Comparison of ENCODE assay signal across 14 cellular contexts in the genomic region with DNA sequence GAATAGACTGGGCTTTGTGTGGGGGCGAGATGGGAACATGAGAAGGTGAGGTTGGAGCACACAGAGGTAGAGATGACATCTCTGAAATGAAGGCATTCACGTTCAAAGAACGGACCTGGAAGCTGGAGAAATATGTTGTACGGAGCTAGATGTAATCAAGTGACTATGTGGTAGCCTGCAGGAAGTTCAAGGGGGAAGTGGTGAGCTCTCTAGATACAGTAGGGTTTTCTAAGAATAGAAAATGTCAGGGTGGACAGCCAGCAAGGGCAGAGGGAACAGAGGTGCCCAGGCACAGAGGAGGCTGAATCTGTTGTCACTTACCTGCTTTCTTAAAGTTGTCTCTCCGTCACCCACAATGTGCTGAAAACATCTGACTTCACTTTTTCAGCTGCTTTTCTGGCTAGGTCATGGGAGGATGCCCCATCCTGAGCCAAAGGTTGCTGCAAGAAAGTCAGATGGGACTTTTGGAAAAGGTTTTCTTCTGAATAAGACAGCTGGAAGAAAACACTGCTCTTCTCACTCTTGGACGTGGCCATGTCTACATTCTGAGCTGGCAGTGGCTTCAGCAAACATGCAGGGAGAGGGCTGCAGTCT.
DNase-seq lines count a peak whose midpoint lies in the region; ATAC-seq, FAIRE-seq and TF ChIP-seq lines count a peak whose summit lies in the region.
"Had no signal": no experiment of that assay in that cellular context is flagged by ENCODE, and none has a peak within 500 bp of the region (broad histone marks: within the 10 kb centered on the region; RNA-seq: fewer than 3 reads in every experiment).

No MANE protein-coding gene starts in this region.

- H3K23ac ChIP-seq in neuronal stem cell (ENCODE audit: low read depth, low read length, poor library complexity): no peak overlapping the region

- H3K36me3 ChIP-seq in K562 (ENCODE audit: control insufficient read depth, insufficient read depth, low read length) (no peaks in the 10 kb centered on the region), neuronal stem cell (replicated peaks in 1 of 2; ENCODE audit: control insufficient read depth in 2 of 2, insufficient read depth in 2 of 2, low read length in 2 of 2) (no peaks in the 10 kb centered on the region)

- no peak overlapping the region for H2BK15ac ChIP-seq in neuronal stem cell (ENCODE audit: low read length)

- H2BK5ac ChIP-seq in neuronal stem cell (ENCODE audit: low read length): no peak overlapping the region

- POLR2A ChIA-PET in activated CD4-positive, alpha-beta T cell treated with anti-CD3 and anti-CD28 coated beads, Interleukin-2, amount 10 ng/mL, durations not matched to agents 7 days and 5 days (lab: Charles Lee): no interaction called here
- POLR2A ChIA-PET in K562 (lab: Yijun Ruan, JAX): no interaction called here

- H3K4me3 Mint-ChIP-seq in activated CD4-positive, alpha-beta T cell treated with anti-CD3 and anti-CD28 coated beads, Interleukin-2, amount 10 ng/mL, durations not matched to agents 7 days and 5 days: peak overlapping the region; percentile 16
- H3K4me3 Mint-ChIP-seq: GM23338 had no signal

- BruUV-seq in K562 (replicated peaks; lab: Mats Ljungman, UMichigan): no TSS peak

- TF ChIP-seq CTCF in K562 (IDR thresholded peaks at IDR 0.05 in 2 of 3, conservative IDR thresholded peaks at IDR 0.05 in 1 of 3; ENCODE audit: insufficient read depth in 2 of 3, low read depth in 1 of 3, low read length in 3 of 3): no peak
- TF ChIP-seq CTCF in GM20000 (IDR thresholded peaks at IDR 0.05; ENCODE audit: extremely low read depth, missing control alignments): no peak

- no peak overlapping the region for H3K4me2 ChIP-seq in K562 (ENCODE audit: insufficient read depth, low read length)
- H3K4me2 ChIP-seq in neuronal stem cell (ENCODE audit: insufficient read depth, low read length, poor library complexity, severe bottlenecking): no peak overlapping the region
- H3K4me2 ChIP-seq: A549, GM23338 had no signal

- WGBS in K562 (ENCODE audit: insufficient coverage, low coverage, missing lambda C conversion rate): 2% methylated on average over 6 of the region's 6 CpGs
- no CpG with 5 or more reads among the region's 6 CpGs for WGBS in neuronal stem cell (ENCODE audit: extremely low coverage in 2 of 2, insufficient read length in 2 of 2, insufficient replicate concordance in 1 of 2), 2 donors

- H3K4me1 Mint-ChIP-seq in activated CD4-positive, alpha-beta T cell treated with anti-CD3 and anti-CD28 coated beads, Interleukin-2, amount 10 ng/mL, durations not matched to agents 7 days and 5 days: peaks cover 20% of the 10 kb centered on the region

- ATAC-seq in K562: no peak
- ATAC-seq: A549, GM23338 had no signal

- peak overlapping the region; percentile 17 for H2AK5ac ChIP-seq in neuronal stem cell (ENCODE audit: low read depth, low read length)

- no peak overlapping the region for H4K8ac ChIP-seq in neuronal stem cell (ENCODE audit: low read depth, low read length)

- H3K9me3 ChIP-seq in K562 (replicated peaks; ENCODE audit: control insufficient read depth, insufficient read depth, low read depth, low read length) (no peaks in the 10 kb centered on the region), neuronal stem cell (replicated peaks in 1 of 2; ENCODE audit: control insufficient read depth in 2 of 2, insufficient read depth in 1 of 2, low read depth in 1 of 2, low read length in 2 of 2) (no peaks in the 10 kb centered on the region)
- H3K9me3 ChIP-seq: A549 had no signal

- H3K4ac ChIP-seq in neuronal stem cell (ENCODE audit: low read length): no peak overlapping the region

- CTCF ChIA-PET in activated CD4-positive, alpha-beta T cell treated with anti-CD3 and anti-CD28 coated beads, Interleukin-2, amount 10 ng/mL, durations not matched to agents 7 days and 5 days (lab: Charles Lee): no interaction called here
- CTCF ChIA-PET in K562 (lab: Yijun Ruan, JAX; ENCODE audit: low intra/inter-chr PET ratio): no interaction called here

- no peaks in the 10 kb centered on the region for H3K36me3 Mint-ChIP-seq in activated CD4-positive, alpha-beta T cell treated with anti-CD3 and anti-CD28 coated beads, Interleukin-2, amount 10 ng/mL, durations not matched to agents 7 days and 5 days (ENCODE audit: low read depth)

- no peak overlapping the region for H3K14ac ChIP-seq in neuronal stem cell (ENCODE audit: low read length)

- H4K91ac ChIP-seq in neuronal stem cell (ENCODE audit: low read depth, low read length, poor library complexity): no peak overlapping the region

- no peak overlapping the region for H2BK12ac ChIP-seq in neuronal stem cell (ENCODE audit: low read length)

- in situ Hi-C loops in K562 (cut with MboI): no loop called here

- intact Hi-C loops in K562 (cut with micrococcal nuclease): no loop called here

- H2BK120ac ChIP-seq in neuronal stem cell (ENCODE audit: low read depth, low read length): no peak overlapping the region

- H3K4me3 ChIP-seq in K562 (no peak overlapping the region), neuronal stem cell (ENCODE audit: low read length in 2 of 2) (no peak overlapping the region)
- H3K4me3 ChIP-seq: A549, GM23338 had no signal

- no peak for TF ChIP-seq RAD21 in K562 (CRISPR knock-in tag; conservative IDR thresholded peaks at IDR 0.05 in 1 of 2, IDR thresholded peaks at IDR 0.05 in 1 of 2)

- H3K27ac Mint-ChIP-seq in activated CD4-positive, alpha-beta T cell treated with anti-CD3 and anti-CD28 coated beads, Interleukin-2, amount 10 ng/mL, durations not matched to agents 7 days and 5 days: peak overlapping the region; percentile 16
- H3K27ac Mint-ChIP-seq: GM23338 had no signal

- H3K18ac ChIP-seq in neuronal stem cell (ENCODE audit: low read length): no peak overlapping the region

- TF ChIP-seq EP300 in K562 (IDR thresholded peaks at IDR 0.05; ENCODE audit: low read length): no peak

- H4K20me1 ChIP-seq in K562 (replicated peaks; ENCODE audit: control insufficient read depth, insufficient read depth, low read length): no peaks in the 10 kb centered on the region

- peaks cover 0 to 45% of the 10 kb centered on the region in 2 experiments; a peak in 4 of 5 replicates for H3K27me3 ChIP-seq in K562 (ENCODE audit: control insufficient read depth in 2 of 2, insufficient read depth in 2 of 2, low read length in 2 of 2)
- H3K27me3 ChIP-seq in neuronal stem cell (ENCODE audit: control insufficient read depth in 3 of 3, insufficient read depth in 3 of 3, low read depth in 1 of 3, low read length in 3 of 3): no peaks in the 10 kb centered on the region

- no peaks in the 10 kb centered on the region for H3K9me1 ChIP-seq in K562 (ENCODE audit: control insufficient read depth, insufficient read depth, low read length)

- peaks cover 31% of the 10 kb centered on the region for H3K27me3 Mint-ChIP-seq in activated CD4-positive, alpha-beta T cell treated with anti-CD3 and anti-CD28 coated beads, Interleukin-2, amount 10 ng/mL, durations not matched to agents 7 days and 5 days

- H3K4me1 ChIP-seq in K562 (replicated peaks in 1 of 2; ENCODE audit: control insufficient read depth in 2 of 2, insufficient read depth in 2 of 2, low read length in 2 of 2) (no peaks in the 10 kb centered on the region), neuronal stem cell (ENCODE audit: control insufficient read depth in 2 of 2, insufficient read depth in 1 of 2, low read depth in 1 of 2, low read length in 2 of 2) (peaks cover 0 to 4% of the 10 kb centered on the region in 2 donors)
- H3K4me1 ChIP-seq: A549 had no signal

- H3K79me1 ChIP-seq in neuronal stem cell (ENCODE audit: low read depth, low read length): no peaks in the 10 kb centered on the region

- DNase-seq in activated CD4-positive, alpha-beta T cell treated with anti-CD3 and anti-CD28 coated beads, Interleukin-2, amount 10 ng/mL, durations not matched to agents 7 days and 5 days: peak; percentile 23
- DNase-seq in activated CD4-positive, alpha-beta T cell treated with anti-CD3 and anti-CD28 coated beads for 4 hours: no peak
- DNase-seq in MV-4-11 (lab: John Stamatoyannopoulos, UW) (peak; percentile 84), K562 (ENCODE audit: extremely low read depth in 1 of 4, low spot score in 3 of 4) (no peak), neuronal stem cell (ENCODE audit: low spot score) (no peak), iPS-NIHi7 (ENCODE audit: extremely low spot score) (no peak), kidney glomerular epithelial cell (lab: John Stamatoyannopoulos, UW) (no peak), GM20000 (ENCODE audit: low spot score) (no peak)
- DNase-seq: activated CD4-positive, CD25-positive, alpha-beta regulatory T cell treated with anti-CD3 and anti-CD28 coated beads, Interleukin-2, amount 50 U/mL, for 72 hours; activated gamma-delta T cell; NCI-H1092; SHP77 treated with DMSO at 0.1 percent for 48 hours had no signal

- H3K9ac ChIP-seq in K562 (ENCODE audit: insufficient read depth in 1 of 2, low read depth in 2 of 2, low read length in 2 of 2): no peak overlapping the region
- H3K9ac ChIP-seq in neuronal stem cell (ENCODE audit: low read depth, low read length, poor library complexity): no peak overlapping the region

- no peak for FAIRE-seq in K562 (lab: Jason Lieb, UNC)
- FAIRE-seq: A549 had no signal

- H3K27ac ChIP-seq in K562 (ENCODE audit: extremely low read depth, low read depth, low read length) (no peak overlapping the region), neuronal stem cell (replicated peaks; ENCODE audit: low read length) (no peak overlapping the region)
- H3K27ac ChIP-seq: A549 had no signal

- no peaks in the 10 kb centered on the region for H3K9me3 Mint-ChIP-seq in activated CD4-positive, alpha-beta T cell treated with anti-CD3 and anti-CD28 coated beads, Interleukin-2, amount 10 ng/mL, durations not matched to agents 7 days and 5 days
- H3K9me3 Mint-ChIP-seq: GM23338 had no signal

- no peaks in the 10 kb centered on the region for H3K79me2 ChIP-seq in K562 (ENCODE audit: control insufficient read depth, insufficient read depth, low read length)

- H2AFZ ChIP-seq in K562 (ENCODE audit: low read depth, low read length) (no peak overlapping the region), neuronal stem cell (ENCODE audit: low read length) (no peak overlapping the region)
- H2AFZ ChIP-seq: GM23338 had no signal

- TF ChIP-seq POLR2A in K562 (conservative IDR thresholded peaks at IDR 0.05): no peak

TF ChIP-seq in K562, 482 proteins besides CTCF, POLR2A, EP300 and RAD21:
- TF ChIP-seq BCL6 (CRISPR knock-in tag; IDR thresholded peaks at IDR 0.05): peak; percentile 8; the same call in 1 of the 2 replicates
- TF ChIP-seq, protein P1, sequence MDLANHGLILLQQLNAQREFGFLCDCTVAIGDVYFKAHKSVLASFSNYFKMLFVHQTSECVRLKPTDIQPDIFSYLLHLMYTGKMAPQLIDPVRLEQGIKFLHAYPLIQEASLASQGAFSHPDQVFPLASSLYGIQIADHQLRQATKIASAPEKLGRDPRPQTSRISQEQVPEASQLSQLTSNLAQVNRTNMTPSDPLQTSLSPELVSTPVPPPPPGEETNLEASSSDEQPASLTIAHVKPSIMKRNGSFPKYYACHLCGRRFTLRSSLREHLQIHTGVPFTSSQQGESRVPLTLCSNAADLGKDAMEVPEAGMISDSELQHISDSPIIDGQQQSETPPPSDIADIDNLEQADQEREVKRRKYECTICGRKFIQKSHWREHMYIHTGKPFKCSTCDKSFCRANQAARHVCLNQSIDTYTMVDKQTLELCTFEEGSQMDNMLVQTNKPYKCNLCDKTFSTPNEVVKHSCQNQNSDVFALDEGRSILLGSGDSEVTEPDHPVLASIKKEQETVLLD (IDR thresholded peaks at IDR 0.05): no peak

Comparison
In these comparisons a context has a peak if more than half of its experiments do, and no peak if none do; other contexts are left out.
1. DNase-seq: peak in activated CD4-positive, alpha-beta T cell treated with anti-CD3 and anti-CD28 coated beads, Interleukin-2, amount 10 ng/mL, durations not matched to agents 7 days and 5 days (single experiment) and MV-4-11 (single experiment); none in activated CD4-positive, alpha-beta T cell treated with anti-CD3 and anti-CD28 coated beads for 4 hours (0 of 2), K562 (0 of 4), neuronal stem cell (single experiment), iPS-NIHi7 (single experiment), kidney glomerular epithelial cell (single experiment) and GM20000 (single experiment).